ENCODE assay signal across 10 cellular contexts in genomic region chr10:133429571-133429970, GRCh38. TPM values are rescaled to one million over a fixed set of nuclear protein-coding genes. Genes with fewer than 3 reads are reported as not detected.
"Had no signal": no experiment of that assay in that cellular context is flagged by ENCODE, and none has a peak within 500 bp of the region (broad histone marks: within the 10 kb centered on the region; RNA-seq: fewer than 3 reads in every experiment).

No MANE protein-coding gene starts in this region.

RNA-seq across cellular contexts. Expression of gene SPRN, which starts 5.1 kb away (rescaled TPM):
- total RNA-seq: naive thymus-derived CD8-positive, alpha-beta T cell; natural killer cell treated with Interleukin-12 subunit alpha and Interleukin-12 subunit beta and Interleukin-15 and Interleukin-18, amount 100 ng/mL, for 72 hours; psoas muscle; right cardiac atrium; stomach; subcutaneous adipose tissue; thoracic aorta; tibial nerve; ureter; vagina had no signal
